ENCODE assay signal across 2 cellular contexts in the genomic region with DNA sequence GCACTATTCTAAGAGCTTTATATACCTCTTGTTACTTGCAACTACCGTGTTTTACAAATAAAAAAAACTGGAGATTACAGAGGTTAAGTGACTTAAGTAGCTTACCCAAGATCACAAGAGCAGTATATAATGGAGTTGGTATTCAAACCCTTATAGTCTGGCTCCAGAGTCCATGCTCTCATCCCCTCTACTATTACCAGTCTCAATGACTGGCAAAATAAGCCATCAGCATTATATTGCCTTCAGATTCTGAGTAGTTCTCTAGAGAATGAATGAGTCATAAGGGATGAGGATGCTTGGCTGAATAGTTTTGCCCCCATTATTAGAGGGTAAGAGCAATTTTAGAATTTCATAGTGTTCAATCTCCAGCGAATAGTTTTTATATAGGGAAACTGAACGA.
TF ChIP-seq lines count a peak whose summit lies in the region.

No MANE protein-coding gene starts in this region.

TF ChIP-seq in IMR-90, 13 proteins besides CTCF, POLR2A, EP300 and RAD21:
- TF ChIP-seq CHD1 (IDR thresholded peaks at IDR 0.05; ENCODE audit: low read depth, low read length) (no peak), BHLHE40 (IDR thresholded peaks at IDR 0.05; ENCODE audit: low read depth, low read length) (no peak), SMC3 (IDR thresholded peaks at IDR 0.05; ENCODE audit: low read depth, low read length) (no peak), MAFK (IDR thresholded peaks at IDR 0.05; ENCODE audit: low read depth, low read length) (no peak), NFE2L2 (IDR thresholded peaks at IDR 0.05; ENCODE audit: low read depth, low read length) (no peak), CEBPB (IDR thresholded peaks at IDR 0.05; ENCODE audit: low read depth, low read length) (no peak), RCOR1 (IDR thresholded peaks at IDR 0.05; ENCODE audit: insufficient replicate concordance, low read length) (no peak), FOS (IDR thresholded peaks at IDR 0.05; ENCODE audit: low read depth, low read length) (no peak), RFX5 (IDR thresholded peaks at IDR 0.05; ENCODE audit: low read depth, low read length) (no peak), MAZ (IDR thresholded peaks at IDR 0.05; ENCODE audit: borderline replicate concordance, low read depth, low read length) (no peak), MXI1 (IDR thresholded peaks at IDR 0.05; ENCODE audit: borderline replicate concordance, low read depth, low read length) (no peak)
- TF ChIP-seq, protein P1, sequence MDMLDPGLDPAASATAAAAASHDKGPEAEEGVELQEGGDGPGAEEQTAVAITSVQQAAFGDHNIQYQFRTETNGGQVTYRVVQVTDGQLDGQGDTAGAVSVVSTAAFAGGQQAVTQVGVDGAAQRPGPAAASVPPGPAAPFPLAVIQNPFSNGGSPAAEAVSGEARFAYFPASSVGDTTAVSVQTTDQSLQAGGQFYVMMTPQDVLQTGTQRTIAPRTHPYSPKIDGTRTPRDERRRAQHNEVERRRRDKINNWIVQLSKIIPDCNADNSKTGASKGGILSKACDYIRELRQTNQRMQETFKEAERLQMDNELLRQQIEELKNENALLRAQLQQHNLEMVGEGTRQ (IDR thresholded peaks at IDR 0.05; ENCODE audit: low read depth, low read length): no peak
- TF ChIP-seq, protein P2, sequence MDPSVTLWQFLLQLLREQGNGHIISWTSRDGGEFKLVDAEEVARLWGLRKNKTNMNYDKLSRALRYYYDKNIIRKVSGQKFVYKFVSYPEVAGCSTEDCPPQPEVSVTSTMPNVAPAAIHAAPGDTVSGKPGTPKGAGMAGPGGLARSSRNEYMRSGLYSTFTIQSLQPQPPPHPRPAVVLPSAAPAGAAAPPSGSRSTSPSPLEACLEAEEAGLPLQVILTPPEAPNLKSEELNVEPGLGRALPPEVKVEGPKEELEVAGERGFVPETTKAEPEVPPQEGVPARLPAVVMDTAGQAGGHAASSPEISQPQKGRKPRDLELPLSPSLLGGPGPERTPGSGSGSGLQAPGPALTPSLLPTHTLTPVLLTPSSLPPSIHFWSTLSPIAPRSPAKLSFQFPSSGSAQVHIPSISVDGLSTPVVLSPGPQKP (IDR thresholded peaks at IDR 0.05; ENCODE audit: borderline replicate concordance, low read depth, low read length): no peak

TF ChIP-seq in SK-N-SH, 30 proteins besides CTCF, POLR2A, EP300 and RAD21:
- no peak for TF ChIP-seq CHD2 (IDR thresholded peaks at IDR 0.05; ENCODE audit: low read length, partially characterized antibody)
- TF ChIP-seq FOSL2 (IDR thresholded peaks at IDR 0.05; ENCODE audit: borderline replicate concordance, low read depth): 0 out of 2 replicates have a peak, but pooled peaks have one; percentile 2
